In the genomic region with DNA sequence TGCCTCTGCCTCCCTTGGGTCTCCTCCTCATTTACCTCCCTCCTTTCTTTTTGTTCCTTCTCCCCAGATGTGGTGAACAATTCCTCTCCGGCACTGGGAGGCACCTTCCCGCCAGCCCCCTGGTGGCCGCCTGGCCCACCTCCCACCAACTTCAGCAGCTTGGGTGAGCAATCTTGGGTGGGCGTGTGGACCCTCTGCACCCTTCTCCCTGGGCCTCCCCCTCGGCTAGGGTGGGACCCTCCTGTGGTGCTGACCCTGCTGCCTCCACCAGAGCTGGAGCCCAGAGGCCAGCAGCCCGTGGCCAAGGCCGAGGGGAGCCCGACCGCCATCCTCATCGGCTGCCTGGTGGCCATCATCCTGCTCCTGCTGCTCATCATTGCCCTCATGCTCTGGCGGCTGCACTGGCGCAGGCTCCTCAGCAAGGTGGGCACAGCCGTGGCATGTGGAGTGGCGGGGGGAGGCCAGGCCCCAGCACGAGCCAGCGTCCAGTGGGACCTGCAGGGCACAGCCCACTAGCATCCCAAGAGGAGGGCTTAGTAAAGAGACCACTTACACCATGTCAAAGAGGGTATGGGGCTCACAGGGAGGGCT, we compare ENCODE assay signal across 19 cellular contexts. TPM values are rescaled to one million over a fixed set of nuclear protein-coding genes. Genes with fewer than 3 reads are reported as not detected.
DNase-seq lines count a peak whose midpoint lies in the region; ATAC-seq and TF ChIP-seq lines count a peak whose summit lies in the region.
"Had no signal": no experiment of that assay in that cellular context is flagged by ENCODE, and none has a peak within 500 bp of the region (broad histone marks: within the 10 kb centered on the region; RNA-seq: fewer than 3 reads in every experiment).

No MANE protein-coding gene starts in this region.

- POLR2A ChIA-PET in A673 (lab: Charles Lee; ENCODE audit: low non-redundant PET) = no interaction called here

- peak overlapping the region; percentile 11 for H3K9ac ChIP-seq in mucosa of stomach (ENCODE audit: low read length)

- no TSS peak for BruUV-seq in A673 (replicated peaks; lab: Mats Ljungman, UMichigan)

- CTCF ChIA-PET in A673 (lab: Charles Lee) = no interaction called here

- DNase-seq in A673 (ENCODE audit: low spot score) (no peak), HFF-Myc (ENCODE audit: extremely low read depth, low read depth) (no peak), chondrocyte (ENCODE audit: low spot score) (peak; percentile 81), spleen (no peak)
- DNase-seq in activated naive CD8-positive, alpha-beta T cell treated with anti-CD3 and anti-CD28 coated beads for 36 hours = no peak
- DNase-seq: activated naive CD4-positive, alpha-beta T cell treated with anti-CD3 and anti-CD28 coated beads for 36 hours; DMS 273 treated with DMSO at 0.1 percent for 48 hours; heart right ventricle; Kasumi-1; left cardiac atrium; NCI-H1694; NCI-H510A treated with DMSO at 0.1 percent for 48 hours; PC-9; stimulated activated CD4-positive, alpha-beta T cell treated with anti-CD3 and anti-CD28 coated beads, Interleukin-2, amount 100 ng/mL, for 24 hours had no signal

- no peak overlapping the region for H3K27ac Mint-ChIP-seq in chondrocyte (ENCODE audit: unreplicated experiment)
- H3K27ac Mint-ChIP-seq in activated naive CD8-positive, alpha-beta T cell treated with anti-CD3 and anti-CD28 coated beads for 36 hours = no peak overlapping the region
- H3K27ac Mint-ChIP-seq in stimulated activated memory B cell treated with anti-CD40 and anti-IgM and Interleukin-4, amounts not matched to agents 10 μg/mL and 1 μg/mL and 100 μg/mL, for 72 hours = no peak overlapping the region
- H3K27ac Mint-ChIP-seq: activated naive CD4-positive, alpha-beta T cell treated with anti-CD3 and anti-CD28 coated beads for 36 hours had no signal

- H3K36me3 ChIP-seq in A673 (ENCODE audit: insufficient read depth, low read length, poor library complexity, severe bottlenecking) (peaks cover 21% of the 10 kb centered on the region), mucosa of stomach (ENCODE audit: control insufficient read depth, insufficient read depth, low read length) (peaks cover 48% of the 10 kb centered on the region), spleen (peaks cover 0 to 92% (median 37%) of the 10 kb centered on the region in 6 donors)

- H3K9me3 Mint-ChIP-seq in chondrocyte (ENCODE audit: low read depth) = no peaks in the 10 kb centered on the region
- H3K9me3 Mint-ChIP-seq in activated naive CD8-positive, alpha-beta T cell treated with anti-CD3 and anti-CD28 coated beads for 36 hours = no peaks in the 10 kb centered on the region
- no peaks in the 10 kb centered on the region for H3K9me3 Mint-ChIP-seq in stimulated activated memory B cell treated with anti-CD40 and anti-IgM and Interleukin-4, amounts not matched to agents 10 μg/mL and 1 μg/mL and 100 μg/mL, for 72 hours
- H3K9me3 Mint-ChIP-seq: activated naive CD4-positive, alpha-beta T cell treated with anti-CD3 and anti-CD28 coated beads for 36 hours had no signal

- H3K27ac ChIP-seq in A673 (ENCODE audit: low read depth, low read length, poor library complexity, severe bottlenecking) (no peak overlapping the region), spleen (no peak overlapping the region)
- H3K27ac ChIP-seq: epithelial cell of prostate, heart right ventricle, PC-9 had no signal

- WGBS in spleen, 5 donors = 84 to 88% (median 87%) methylated on average over 6 to 16 of the region's 16 CpGs

- peaks cover 22% of the 10 kb centered on the region for H3K4me1 Mint-ChIP-seq in chondrocyte (ENCODE audit: low read depth)
- no peaks in the 10 kb centered on the region for H3K4me1 Mint-ChIP-seq in activated naive CD8-positive, alpha-beta T cell treated with anti-CD3 and anti-CD28 coated beads for 36 hours
- peaks cover 15% of the 10 kb centered on the region for H3K4me1 Mint-ChIP-seq in stimulated activated memory B cell treated with anti-CD40 and anti-IgM and Interleukin-4, amounts not matched to agents 10 μg/mL and 1 μg/mL and 100 μg/mL, for 72 hours

- intact Hi-C loops in A673 (cut with micrococcal nuclease; ENCODE audit: unreplicated experiment) (no loop called here), spleen (cut with DNase I; ENCODE audit: low total_unique reads) (no loop called here)

- TF ChIP-seq CTCF in A673 (conservative IDR thresholded peaks at IDR 0.05; ENCODE audit: low read depth, low read length) = peak; percentile 30; the same call in 1 of the 2 replicates
- TF ChIP-seq CTCF in HFF-Myc (IDR thresholded peaks at IDR 0.05; ENCODE audit: low read depth, low read length, missing control alignments) = peak; percentile 30
- TF ChIP-seq CTCF in chondrocyte (IDR thresholded peaks at IDR 0.05) = peak; percentile 46
- no peak for TF ChIP-seq CTCF in spleen (IDR thresholded peaks at IDR 0.05 in 8 of 11, conservative IDR thresholded peaks at IDR 0.05 in 3 of 11)

- TF ChIP-seq POLR2A in spleen (IDR thresholded peaks at IDR 0.05) = no peak

- no peak overlapping the region for H3K4me3 Mint-ChIP-seq in chondrocyte (ENCODE audit: unreplicated experiment)
- H3K4me3 Mint-ChIP-seq in activated naive CD8-positive, alpha-beta T cell treated with anti-CD3 and anti-CD28 coated beads for 36 hours = no peak overlapping the region
- no peak overlapping the region for H3K4me3 Mint-ChIP-seq in stimulated activated memory B cell treated with anti-CD40 and anti-IgM and Interleukin-4, amounts not matched to agents 10 μg/mL and 1 μg/mL and 100 μg/mL, for 72 hours
- H3K4me3 Mint-ChIP-seq: activated naive CD4-positive, alpha-beta T cell treated with anti-CD3 and anti-CD28 coated beads for 36 hours had no signal

- H3K36me3 Mint-ChIP-seq in chondrocyte (ENCODE audit: low read depth) = peaks cover 46% of the 10 kb centered on the region
- no peaks in the 10 kb centered on the region for H3K36me3 Mint-ChIP-seq in activated naive CD8-positive, alpha-beta T cell treated with anti-CD3 and anti-CD28 coated beads for 36 hours
- peaks cover 61% of the 10 kb centered on the region for H3K36me3 Mint-ChIP-seq in stimulated activated memory B cell treated with anti-CD40 and anti-IgM and Interleukin-4, amounts not matched to agents 10 μg/mL and 1 μg/mL and 100 μg/mL, for 72 hours

- H3K27me3 ChIP-seq in A673 (replicated peaks; ENCODE audit: insufficient read depth, low read depth, low read length, poor library complexity) (no peaks in the 10 kb centered on the region), mucosa of stomach (ENCODE audit: control insufficient read depth, insufficient read depth, low read length) (no peaks in the 10 kb centered on the region), spleen (replicated peaks in 1 of 7) (no peaks in the 10 kb centered on the region)
- H3K27me3 ChIP-seq: heart right ventricle had no signal

- no peaks in the 10 kb centered on the region for H3K9me3 ChIP-seq in A673 (ENCODE audit: low read depth, low read length, poor library complexity, severe bottlenecking)
- H3K9me3 ChIP-seq in mucosa of stomach (ENCODE audit: control insufficient read depth, low read length) = no peaks in the 10 kb centered on the region
- H3K9me3 ChIP-seq in spleen = no peaks in the 10 kb centered on the region
- H3K9me3 ChIP-seq: heart right ventricle had no signal

- H3K4me3 ChIP-seq in A673 (ENCODE audit: low read depth, low read length, poor library complexity, severe bottlenecking) (no peak overlapping the region), HFF-Myc (replicated peaks; ENCODE audit: low read depth, low read length) (no peak overlapping the region), mucosa of stomach (ENCODE audit: low read length) (no peak overlapping the region), spleen (no peak overlapping the region)
- H3K4me3 ChIP-seq: heart right ventricle, PC-9 had no signal

- no peak for ATAC-seq in GM21390 (IDR thresholded peaks at IDR 0.05; ENCODE audit: unreplicated experiment)
- ATAC-seq in stimulated activated memory B cell treated with anti-CD40 and anti-IgM and Interleukin-4, amounts not matched to agents 10 μg/mL and 1 μg/mL and 100 μg/mL, for 72 hours = no peak
- ATAC-seq: heart right ventricle, left cardiac atrium had no signal

- H3K27me3 Mint-ChIP-seq in chondrocyte (ENCODE audit: low read depth) = no peaks in the 10 kb centered on the region
- no peaks in the 10 kb centered on the region for H3K27me3 Mint-ChIP-seq in activated naive CD8-positive, alpha-beta T cell treated with anti-CD3 and anti-CD28 coated beads for 36 hours
- H3K27me3 Mint-ChIP-seq in stimulated activated memory B cell treated with anti-CD40 and anti-IgM and Interleukin-4, amounts not matched to agents 10 μg/mL and 1 μg/mL and 100 μg/mL, for 72 hours = no peaks in the 10 kb centered on the region

- peaks cover 14% of the 10 kb centered on the region for H3K4me1 ChIP-seq in A673 (ENCODE audit: insufficient read depth, low read length, poor library complexity, severe bottlenecking)
- peaks cover 9% of the 10 kb centered on the region for H3K4me1 ChIP-seq in mucosa of stomach (ENCODE audit: control insufficient read depth, insufficient read depth, low read length)
- H3K4me1 ChIP-seq in spleen = peaks cover 0 to 2% (median 0%) of the 10 kb centered on the region in 6 donors

RNA-seq across cellular contexts. Expression of a gene that starts 8.8 kb away (rescaled TPM):
- total RNA-seq in A673 (2021) (48.0 and 57.9 TPM in 2 replicates), chondrocyte (112 to 157 TPM (median 117 TPM) in 3 replicates), spleen (10 to 100 TPM; 13.0 to 37.1 (median 23.8) TPM)
- 10 to 100 TPM; 12.0 to 13.7 TPM for total RNA-seq in activated naive CD8-positive, alpha-beta T cell treated with anti-CD3 and anti-CD28 coated beads for 36 hours
- 10 to 100 TPM in 1 of 3 donors, 1 to 10 TPM in 2; 5.0 to 10.1 (median 8.0) TPM for polyA plus RNA-seq in spleen

RNA-seq across cellular contexts. Expression of a gene that starts 14.9 kb away (rescaled TPM):
- total RNA-seq in A673 (2021) = 42.6 and 45.9 TPM in 2 replicates
- 39.5 to 54.6 TPM (median 40.1 TPM) in 3 replicates for total RNA-seq in chondrocyte
- 10 to 100 TPM; 44.5 to 46.4 TPM for total RNA-seq in activated naive CD8-positive, alpha-beta T cell treated with anti-CD3 and anti-CD28 coated beads for 36 hours
- 10 to 100 TPM; 20.6 to 49.7 (median 28.3) TPM for total RNA-seq in spleen
- polyA plus RNA-seq in spleen = 10 to 100 TPM; 21.9 to 40.0 (median 33.8) TPM

RNA-seq across cellular contexts. Expression of a gene that starts 20.9 kb away (rescaled TPM):
- total RNA-seq in A673 (2021) (48.4 and 53.4 TPM in 2 replicates), chondrocyte (33.1 to 48.0 TPM (median 33.8 TPM) in 3 replicates), spleen (10 to 100 TPM; 16.4 to 30.7 (median 28.1) TPM)
- 10 to 100 TPM; 79.5 to 80.9 TPM for total RNA-seq in activated naive CD8-positive, alpha-beta T cell treated with anti-CD3 and anti-CD28 coated beads for 36 hours
- polyA plus RNA-seq in spleen = 10 to 100 TPM; 15.5 to 38.2 (median 36.3) TPM

RNA-seq across cellular contexts. Expression of a gene that starts 38.9 kb away (rescaled TPM):
- not detected in 2 replicates for total RNA-seq in A673 (2021)
- total RNA-seq in chondrocyte = not detected in 3 replicates
- not detected for total RNA-seq in activated naive CD8-positive, alpha-beta T cell treated with anti-CD3 and anti-CD28 coated beads for 36 hours
- total RNA-seq in spleen = under 1 TPM in 1 of 7 donors, not detected in 6; 0.47 TPM
- 1 to 10 TPM in 1 of 3 donors, under 1 TPM in 1, not detected in 1; 0.08 to 2.6 TPM for polyA plus RNA-seq in spleen
- total RNA-seq: activated naive CD4-positive, alpha-beta T cell treated with anti-CD3 and anti-CD28 coated beads for 36 hours; heart right ventricle; left cardiac atrium; myocyte had no signal
- polyA plus RNA-seq: heart right ventricle had no signal

RNA-seq across cellular contexts. Expression of a gene that starts 47.7 kb away (rescaled TPM):
- total RNA-seq in A673 (2021) (not detected in 2 replicates), chondrocyte (0.07 TPM in 1 of 3 replicates, not detected in the others), spleen (not detected)
- not detected for total RNA-seq in activated naive CD8-positive, alpha-beta T cell treated with anti-CD3 and anti-CD28 coated beads for 36 hours
- polyA plus RNA-seq in spleen = under 1 TPM in 1 of 3 donors, not detected in 2; 0.03 TPM
- total RNA-seq: activated naive CD4-positive, alpha-beta T cell treated with anti-CD3 and anti-CD28 coated beads for 36 hours; left cardiac atrium; myocyte; PC-9 had no signal
- polyA plus RNA-seq: heart right ventricle had no signal

Comparison
In these comparisons a context has a peak if more than half of its experiments do, and no peak if none do; other contexts are left out.
1. CTCF ChIP-seq: peak in A673 (single experiment), HFF-Myc (single experiment) and chondrocyte (single experiment); none in spleen (0 of 11).